8 cellular contexts compared by ENCODE assay signal in genomic region chr1:54474500-54475235, GRCh38.
DNase-seq lines count a peak whose midpoint lies in the region; ATAC-seq lines count a peak whose summit lies in the region.

No MANE protein-coding gene starts in this region.

- ATAC-seq in activated T-cell treated with anti-CD3 and anti-CD28 coated beads, Interleukin-2, amount 50 U/mL, for 72 hours (replicated peaks in 1 of 2), result peak; percentile 74 to 75
- peak; percentile 34 for ATAC-seq in stimulated activated memory B cell treated with anti-CD40 and anti-IgM and Interleukin-4, amounts not matched to agents 10 μg/mL and 1 μg/mL and 100 μg/mL, for 72 hours
- ATAC-seq in GM18502 (IDR thresholded peaks at IDR 0.05; ENCODE audit: poor library complexity, unreplicated experiment), result no peak
- no peak for ATAC-seq in HG02623 (IDR thresholded peaks at IDR 0.05; ENCODE audit: unreplicated experiment)

- DNase-seq in DMS 273 (lab: John Stamatoyannopoulos, UW; ENCODE audit: unreplicated experiment) (peak; percentile 85), DMS 273 treated with DMSO at 0.1 percent for 48 hours (lab: John Stamatoyannopoulos, UW) (no peak), occipital lobe (lab: John Stamatoyannopoulos, UW) (no peak)
- peak; percentile 50 for DNase-seq in activated T-cell treated with anti-CD3 and anti-CD28 coated beads, Interleukin-2, amount 50 U/mL, for 72 hours

- peaks cover 32% of the 10 kb centered on the region for H3K27me3 ChIP-seq in iPS-15b (ENCODE audit: control insufficient read depth, insufficient read depth, low read length)

- H3K36me3 ChIP-seq in iPS-15b (ENCODE audit: control insufficient read depth, insufficient read depth, low read length), result no peaks in the 10 kb centered on the region

- H3K27ac Mint-ChIP-seq in activated T-cell treated with anti-CD3 and anti-CD28 coated beads, Interleukin-2, amount 50 U/mL, for 72 hours, result no peak overlapping the region
- H3K27ac Mint-ChIP-seq in stimulated activated memory B cell treated with anti-CD40 and anti-IgM and Interleukin-4, amounts not matched to agents 10 μg/mL and 1 μg/mL and 100 μg/mL, for 72 hours, result no peak overlapping the region

- peak overlapping the region; percentile 37 for H3K9ac ChIP-seq in iPS-15b (ENCODE audit: low read depth, low read length)

- peak overlapping the region; percentile 55 for H3K4me3 ChIP-seq in iPS-15b (ENCODE audit: low read depth, low read length)

- no peaks in the 10 kb centered on the region for H3K9me3 ChIP-seq in iPS-15b (ENCODE audit: control insufficient read depth, insufficient read depth, low read length)

- H3K4me1 Mint-ChIP-seq in activated T-cell treated with anti-CD3 and anti-CD28 coated beads, Interleukin-2, amount 50 U/mL, for 72 hours (ENCODE audit: low read depth), result peaks cover 36% of the 10 kb centered on the region
- H3K4me1 Mint-ChIP-seq in stimulated activated memory B cell treated with anti-CD40 and anti-IgM and Interleukin-4, amounts not matched to agents 10 μg/mL and 1 μg/mL and 100 μg/mL, for 72 hours, result peaks cover 31% of the 10 kb centered on the region

- H3K9me3 Mint-ChIP-seq in activated T-cell treated with anti-CD3 and anti-CD28 coated beads, Interleukin-2, amount 50 U/mL, for 72 hours, result no peaks in the 10 kb centered on the region
- no peaks in the 10 kb centered on the region for H3K9me3 Mint-ChIP-seq in stimulated activated memory B cell treated with anti-CD40 and anti-IgM and Interleukin-4, amounts not matched to agents 10 μg/mL and 1 μg/mL and 100 μg/mL, for 72 hours

- H3K27me3 Mint-ChIP-seq in activated T-cell treated with anti-CD3 and anti-CD28 coated beads, Interleukin-2, amount 50 U/mL, for 72 hours (ENCODE audit: low read depth), result peaks cover 12% of the 10 kb centered on the region
- H3K27me3 Mint-ChIP-seq in stimulated activated memory B cell treated with anti-CD40 and anti-IgM and Interleukin-4, amounts not matched to agents 10 μg/mL and 1 μg/mL and 100 μg/mL, for 72 hours, result peaks cover 51% of the 10 kb centered on the region

- H3K36me3 Mint-ChIP-seq in activated T-cell treated with anti-CD3 and anti-CD28 coated beads, Interleukin-2, amount 50 U/mL, for 72 hours (ENCODE audit: insufficient read depth in 2 of 2), result no peaks in the 10 kb centered on the region
- H3K36me3 Mint-ChIP-seq in stimulated activated memory B cell treated with anti-CD40 and anti-IgM and Interleukin-4, amounts not matched to agents 10 μg/mL and 1 μg/mL and 100 μg/mL, for 72 hours, result no peaks in the 10 kb centered on the region

- H3K4me3 Mint-ChIP-seq in activated T-cell treated with anti-CD3 and anti-CD28 coated beads, Interleukin-2, amount 50 U/mL, for 72 hours, result peak overlapping the region; percentile 78 to 82
- H3K4me3 Mint-ChIP-seq in stimulated activated memory B cell treated with anti-CD40 and anti-IgM and Interleukin-4, amounts not matched to agents 10 μg/mL and 1 μg/mL and 100 μg/mL, for 72 hours, result peak overlapping the region; percentile 65

- H3K4me1 ChIP-seq in iPS-15b (ENCODE audit: control insufficient read depth, insufficient read depth, low read length), result peaks cover 19% of the 10 kb centered on the region

Comparison
In these comparisons a context has a peak if more than half of its experiments do, and no peak if none do; other contexts are left out.
1. DNase-seq: peak in DMS 273 (single experiment) and activated T-cell treated with anti-CD3 and anti-CD28 coated beads, Interleukin-2, amount 50 U/mL, for 72 hours (2 of 2); none in DMS 273 treated with DMSO at 0.1 percent for 48 hours (single experiment) and occipital lobe (single experiment).
2. ATAC-seq: peak in activated T-cell treated with anti-CD3 and anti-CD28 coated beads, Interleukin-2, amount 50 U/mL, for 72 hours (2 of 2) and stimulated activated memory B cell treated with anti-CD40 and anti-IgM and Interleukin-4, amounts not matched to agents 10 μg/mL and 1 μg/mL and 100 μg/mL, for 72 hours (single experiment); none in GM18502 (single experiment) and HG02623 (single experiment).